26 cellular contexts compared by ENCODE assay signal in the genomic region with DNA sequence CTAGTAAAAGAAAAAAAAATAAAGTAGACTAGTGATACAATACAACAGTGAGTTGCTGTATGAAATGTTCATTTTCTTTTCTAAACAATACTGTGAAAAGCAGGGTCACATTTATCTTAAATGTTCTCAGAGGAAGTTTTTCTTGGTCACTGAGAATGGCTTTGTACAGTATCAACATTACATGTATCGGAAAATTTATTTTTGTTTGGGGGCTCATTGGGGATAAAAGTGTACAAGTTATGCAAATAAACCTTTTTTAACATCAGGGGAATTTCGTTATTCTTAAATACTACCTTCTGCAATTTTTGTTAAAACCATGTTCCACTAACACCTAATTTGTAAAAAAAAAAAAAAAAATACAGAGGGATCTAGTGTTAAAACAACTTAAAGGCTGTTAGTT. TPM values are rescaled to one million over a fixed set of nuclear protein-coding genes. Genes with fewer than 3 reads are reported as not detected.
A peak's percentile ranks its signal among the peaks of the same experiment; 100 is the strongest.
DNase-seq lines count a peak whose midpoint lies in the region; ATAC-seq, FAIRE-seq and TF ChIP-seq lines count a peak whose summit lies in the region.
"Had no signal": no experiment of that assay in that cellular context is flagged by ENCODE, and none has a peak within 500 bp of the region (broad histone marks: within the 10 kb centered on the region; RNA-seq: fewer than 3 reads in every experiment).

No MANE protein-coding gene starts in this region.

- no peaks in the 10 kb centered on the region for H3K9me2 ChIP-seq in Karpas-422 (replicated peaks; ENCODE audit: insufficient read depth, low read length)

- ATAC-seq in activated B cell treated with CpG ODN at 0.5 μM for 24 hours (ENCODE audit: low read depth) (peak; percentile 23), HG03354 (IDR thresholded peaks at IDR 0.05; ENCODE audit: poor library complexity, severe bottlenecking, unreplicated experiment) (no peak)
- no peak for ATAC-seq in stimulated activated naive B cell treated with anti-CD40 and anti-IgM and Interleukin-4, amounts not matched to agents 10 μg/mL and 1 μg/mL and 100 μg/mL, for 72 hours (replicated peaks)
- ATAC-seq: HepG2, K562 had no signal

- H3K27me3 Mint-ChIP-seq in activated B cell treated with CpG ODN at 0.5 μM for 24 hours: no peaks in the 10 kb centered on the region
- no peaks in the 10 kb centered on the region for H3K27me3 Mint-ChIP-seq in stimulated activated naive B cell treated with anti-CD40 and anti-IgM and Interleukin-4, amounts not matched to agents 10 μg/mL and 1 μg/mL and 100 μg/mL, for 72 hours

- peaks cover 60% of the 10 kb centered on the region for H3K4me1 Mint-ChIP-seq in activated B cell treated with CpG ODN at 0.5 μM for 24 hours
- peaks cover 30 to 56% of the 10 kb centered on the region in 2 donors for H3K4me1 Mint-ChIP-seq in stimulated activated naive B cell treated with anti-CD40 and anti-IgM and Interleukin-4, amounts not matched to agents 10 μg/mL and 1 μg/mL and 100 μg/mL, for 72 hours

- CTCF ChIA-PET in activated B cell treated with CpG ODN at 0.5 μM for 24 hours (lab: Charles Lee): interaction anchor here (12.3 kb wide), 1 partner anchor 37 kb away, joined by 127 read pairs; a partner anchor contains a TSS

- H3K27me3 ChIP-seq in Karpas-422 (ENCODE audit: low read length): no peaks in the 10 kb centered on the region
- H3K27me3 ChIP-seq: MG63 had no signal

- peaks cover 2% of the 10 kb centered on the region for H3K9me3 Mint-ChIP-seq in activated B cell treated with CpG ODN at 0.5 μM for 24 hours
- H3K9me3 Mint-ChIP-seq in stimulated activated naive B cell treated with anti-CD40 and anti-IgM and Interleukin-4, amounts not matched to agents 10 μg/mL and 1 μg/mL and 100 μg/mL, for 72 hours: peaks cover 4 to 6% of the 10 kb centered on the region in 2 donors

- no peaks in the 10 kb centered on the region for H3K36me3 ChIP-seq in Karpas-422 (ENCODE audit: insufficient read depth, low read length)
- H3K36me3 ChIP-seq: MG63 had no signal

- H3K4me1 ChIP-seq in Karpas-422 (ENCODE audit: low read length): no peaks in the 10 kb centered on the region

- no peaks in the 10 kb centered on the region for H3K79me2 ChIP-seq in Karpas-422 (ENCODE audit: low read length)

- peak overlapping the region; percentile 83 for H3K27ac Mint-ChIP-seq in activated B cell treated with CpG ODN at 0.5 μM for 24 hours
- H3K27ac Mint-ChIP-seq in stimulated activated naive B cell treated with anti-CD40 and anti-IgM and Interleukin-4, amounts not matched to agents 10 μg/mL and 1 μg/mL and 100 μg/mL, for 72 hours: no peak overlapping the region

- no peak overlapping the region for H3K27ac ChIP-seq in Karpas-422 (ENCODE audit: low read length)
- H3K27ac ChIP-seq: RWPE1 had no signal

- intact Hi-C loops in activated B cell treated with CpG ODN at 0.5 μM for 24 hours (cut with micrococcal nuclease): no loop called here

- H3K9ac ChIP-seq in Karpas-422 (ENCODE audit: low read length): no peak overlapping the region

- H3K4me3 ChIP-seq in GM12864 (ENCODE audit: low read depth, low read length) (no peak overlapping the region), Karpas-422 (ENCODE audit: low read length) (no peak overlapping the region)
- H3K4me3 ChIP-seq: K562, MG63 had no signal

- FAIRE-seq in GM19239 (lab: Jason Lieb, UNC): peak; percentile 55
- FAIRE-seq: HepG2, K562 had no signal

- no peaks in the 10 kb centered on the region for H4K20me1 ChIP-seq in Karpas-422 (ENCODE audit: insufficient read depth, low read depth, low read length)

- TF ChIP-seq CTCF in GM12864 (IDR thresholded peaks at IDR 0.05; ENCODE audit: low read depth, low read length, missing control alignments): no peak
- no peak for TF ChIP-seq CTCF in activated B cell treated with CpG ODN at 0.5 μM for 24 hours (IDR thresholded peaks at IDR 0.05)

- DNase-seq in GM12864 (ENCODE audit: low read depth) (peak; percentile 62), GM19239 (ENCODE audit: insufficient read length, low spot score) (no peak), activated B cell treated with CpG ODN at 0.5 μM for 24 hours (no peak), iPS-NIHi7 (ENCODE audit: extremely low spot score) (no peak), Karpas-422 (no peak), HUDEP-2 (lab: John Stamatoyannopoulos, UW; ENCODE audit: unreplicated experiment in 76 of 76) (no peak)
- DNase-seq in stimulated activated naive B cell treated with anti-CD40 and anti-IgM and Interleukin-4, amounts not matched to agents 10 μg/mL and 1 μg/mL and 100 μg/mL, for 72 hours: no peak
- DNase-seq: Calu3, DMS153, MG63, NCI-H1105 treated with DMSO at 0.1 percent for 48 hours, NCI-H146, NCI-H1930, NCI-H2107, NCI-H524 treated with DMSO at 0.1 percent for 48 hours, SHP77 had no signal

- H3K4me3 Mint-ChIP-seq in activated B cell treated with CpG ODN at 0.5 μM for 24 hours: no peak overlapping the region
- peak overlapping the region; percentile 17 to 26 for H3K4me3 Mint-ChIP-seq in stimulated activated naive B cell treated with anti-CD40 and anti-IgM and Interleukin-4, amounts not matched to agents 10 μg/mL and 1 μg/mL and 100 μg/mL, for 72 hours

- POLR2A ChIA-PET in activated B cell treated with CpG ODN at 0.5 μM for 24 hours (lab: Charles Lee): interaction anchor here (0.7 to 4.7 kb wide), 4 partner anchors 10 to 212 kb away, joined by 3 to 46 read pairs (median 4); no protein-coding TSS in a partner anchor

- H3K36me3 Mint-ChIP-seq in activated B cell treated with CpG ODN at 0.5 μM for 24 hours (ENCODE audit: low read depth): peaks cover 17% of the 10 kb centered on the region
- peaks cover 23 to 36% of the 10 kb centered on the region in 2 donors for H3K36me3 Mint-ChIP-seq in stimulated activated naive B cell treated with anti-CD40 and anti-IgM and Interleukin-4, amounts not matched to agents 10 μg/mL and 1 μg/mL and 100 μg/mL, for 72 hours

- no peak overlapping the region for H2AFZ ChIP-seq in Karpas-422 (ENCODE audit: low read length)

- H3K9me3 ChIP-seq in Karpas-422 (ENCODE audit: low read length): no peaks in the 10 kb centered on the region

- H3K4me2 ChIP-seq in Karpas-422 (ENCODE audit: low read depth, low read length, poor library complexity, severe bottlenecking): no peak overlapping the region

RNA-seq across cellular contexts. Expression of a gene that starts 8.7 kb away (rescaled TPM):
- 20.4 and 26.8 TPM in 2 replicates for total RNA-seq in activated B cell treated with CpG ODN at 0.5 μM for 24 hours
- total RNA-seq in Karpas-422 (2014; rRNA removed; shearing (Covaris generic); ENCODE audit: low replicate concordance): 14.5 and 23.0 TPM in 2 replicates

RNA-seq across cellular contexts. Expression of a gene that starts 34.3 kb away (rescaled TPM):
- total RNA-seq in activated B cell treated with CpG ODN at 0.5 μM for 24 hours: 23.4 and 24.5 TPM in 2 replicates
- 0.67 TPM in 1 of 2 replicates, not detected in the other for total RNA-seq in Karpas-422 (2014; rRNA removed; shearing (Covaris generic); ENCODE audit: low replicate concordance)
- total RNA-seq: Calu3; Daoy; G401; H4; HepG2; HT-29; LHCN-M2; T-helper 1 cell treated with Interleukin-12 subunit alpha and Interleukin-12 subunit beta and Interleukin-4 antibody, amounts not matched to agents 30 ng/mL and 1 ng/mL, for 36 hours had no signal

Comparison
In these comparisons a context has a peak if more than half of its experiments do, and no peak if none do; other contexts are left out.
1. RNA of a gene that starts 34.3 kb away (total RNA-seq): 23.4 to 24.5 TPM in activated B cell treated with CpG ODN at 0.5 μM for 24 hours; 0.67 TPM in Karpas-422; every median in the first group is over 10 times any median in the second.